ENCODE assay signal across 28 cellular contexts in genomic region chr18:73639788-73640187, GRCh38.
"Had no signal": no experiment of that assay in that cellular context is flagged by ENCODE, and none has a peak within 500 bp of the region (broad histone marks: within the 10 kb centered on the region; RNA-seq: fewer than 3 reads in every experiment).

No MANE protein-coding gene starts in this region.

- H3K9me3 ChIP-seq: adrenal gland, SJSA1 had no signal

- DNase-seq: activated CD4-positive, alpha-beta T cell treated with anti-CD3 and anti-CD28 coated beads for 36 hours; activated CD4-positive, alpha-beta T cell treated with anti-CD3 and anti-CD28 coated beads, Interleukin-2, amount 50 U/mL, for 1 hour; activated CD8-positive, alpha-beta memory T cell treated with anti-CD3 and anti-CD28 coated beads, Interleukin-2, amount 50 U/mL, for 4 hours; activated CD8-positive, alpha-beta T cell treated with anti-CD3 and anti-CD28 coated beads for 36 hours; activated gamma-delta T cell treated with Interleukin-2 at 50 U/mL for 16 hours; activated naive CD4-positive, alpha-beta T cell treated with anti-CD3 and anti-CD28 coated beads, Interleukin-2, amount 10 ng/mL, durations not matched to agents 7 days and 5 days; activated naive CD8-positive, alpha-beta T cell treated with anti-CD3 and anti-CD28 coated beads for 36 hours; activated T-cell treated with anti-CD3 and anti-CD28 coated beads, Interleukin-2, amount 50 U/mL, for 72 hours; adrenal gland; aorta; central memory CD4-positive, alpha-beta T cell; Karpas-422; MM.1S; NCI-H1105 treated with DMSO at 0.1 percent for 48 hours; NCI-H1436 treated with DMSO at 0.1 percent for 48 hours; NCI-H2029; NCI-H510A treated with DMSO at 0.1 percent for 48 hours; NCI-H69; PC-9; Right ventricle myocardium superior; T-cell; T-helper 2 cell had no signal

- H3K4me1 ChIP-seq: adrenal gland had no signal

- H3K4me3 Mint-ChIP-seq: activated CD4-positive, alpha-beta T cell treated with anti-CD3 and anti-CD28 coated beads for 36 hours; activated CD8-positive, alpha-beta T cell treated with anti-CD3 and anti-CD28 coated beads for 36 hours; activated naive CD4-positive, alpha-beta T cell treated with anti-CD3 and anti-CD28 coated beads, Interleukin-2, amount 10 ng/mL, durations not matched to agents 7 days and 5 days; activated naive CD8-positive, alpha-beta T cell treated with anti-CD3 and anti-CD28 coated beads for 36 hours; activated T-cell treated with anti-CD3 and anti-CD28 coated beads, Interleukin-2, amount 50 U/mL, for 72 hours; T-cell had no signal

- H3K27me3 Mint-ChIP-seq: activated CD4-positive, alpha-beta T cell treated with anti-CD3 and anti-CD28 coated beads for 36 hours; activated CD8-positive, alpha-beta T cell treated with anti-CD3 and anti-CD28 coated beads for 36 hours; activated naive CD4-positive, alpha-beta T cell treated with anti-CD3 and anti-CD28 coated beads, Interleukin-2, amount 10 ng/mL, durations not matched to agents 7 days and 5 days; activated naive CD8-positive, alpha-beta T cell treated with anti-CD3 and anti-CD28 coated beads for 36 hours; T-cell had no signal

- H3K27ac ChIP-seq: adrenal gland, coronary artery, PC-9, VCaP had no signal

- H3K27me3 ChIP-seq: adrenal gland, SJSA1 had no signal

- H3K27ac Mint-ChIP-seq: activated CD4-positive, alpha-beta T cell treated with anti-CD3 and anti-CD28 coated beads for 36 hours; activated CD8-positive, alpha-beta T cell treated with anti-CD3 and anti-CD28 coated beads for 36 hours; activated naive CD4-positive, alpha-beta T cell treated with anti-CD3 and anti-CD28 coated beads, Interleukin-2, amount 10 ng/mL, durations not matched to agents 7 days and 5 days; activated naive CD8-positive, alpha-beta T cell treated with anti-CD3 and anti-CD28 coated beads for 36 hours; activated T-cell treated with anti-CD3 and anti-CD28 coated beads, Interleukin-2, amount 50 U/mL, for 72 hours; activated T-helper 2 cell treated with anti-CD3 and anti-CD28 coated beads, Interferon-gamma antibody, Interleukin-2, Interleukin-4, amounts not matched to agents 10 μg/mL and 5 μg/mL and 100 μg/mL, durations not matched to agents 14 hours and 24 hours and 36 hours; T-cell had no signal

- H3K36me3 Mint-ChIP-seq: activated naive CD4-positive, alpha-beta T cell treated with anti-CD3 and anti-CD28 coated beads, Interleukin-2, amount 10 ng/mL, durations not matched to agents 7 days and 5 days; activated naive CD8-positive, alpha-beta T cell treated with anti-CD3 and anti-CD28 coated beads for 36 hours; T-cell had no signal

- ATAC-seq: activated CD4-positive, alpha-beta T cell treated with anti-CD3 and anti-CD28 coated beads for 36 hours; activated CD8-positive, alpha-beta T cell treated with anti-CD3 and anti-CD28 coated beads for 36 hours; activated T-cell treated with anti-CD3 and anti-CD28 coated beads, Interleukin-2, amount 50 U/mL, for 72 hours; K562; T-cell had no signal

- H3K4me2 ChIP-seq: PC-9 had no signal

- H3K36me3 ChIP-seq: adrenal gland, SJSA1 had no signal

- H3K4me1 Mint-ChIP-seq: activated CD4-positive, alpha-beta T cell treated with anti-CD3 and anti-CD28 coated beads for 36 hours; activated naive CD4-positive, alpha-beta T cell treated with anti-CD3 and anti-CD28 coated beads, Interleukin-2, amount 10 ng/mL, durations not matched to agents 7 days and 5 days; activated naive CD8-positive, alpha-beta T cell treated with anti-CD3 and anti-CD28 coated beads for 36 hours; T-cell had no signal

- FAIRE-seq: bronchial epithelial cell, K562 had no signal

- H3K4me3 ChIP-seq: adrenal gland, coronary artery, K562, PC-9, SJSA1 had no signal

- H3K9me3 Mint-ChIP-seq: activated CD8-positive, alpha-beta T cell treated with anti-CD3 and anti-CD28 coated beads for 36 hours; activated naive CD4-positive, alpha-beta T cell treated with anti-CD3 and anti-CD28 coated beads, Interleukin-2, amount 10 ng/mL, durations not matched to agents 7 days and 5 days; activated T-cell treated with anti-CD3 and anti-CD28 coated beads, Interleukin-2, amount 50 U/mL, for 72 hours; activated T-helper 2 cell treated with anti-CD3 and anti-CD28 coated beads, Interferon-gamma antibody, Interleukin-2, Interleukin-4, amounts not matched to agents 10 μg/mL and 5 μg/mL and 100 μg/mL, durations not matched to agents 14 hours and 24 hours and 36 hours; T-cell had no signal

- H2AFZ ChIP-seq: PC-9 had no signal
